In genomic region chr13:95793018-95793555, GRCh38 we compare ENCODE assay signal across 1 cellular context.
A peak's percentile ranks its signal among the peaks of the same experiment; 100 is the strongest.
TF ChIP-seq lines count a peak whose summit lies in the region.

No MANE protein-coding gene starts in this region.

TF ChIP-seq in IMR-90, 13 proteins besides CTCF, POLR2A, EP300 and RAD21:
- TF ChIP-seq CEBPB (IDR thresholded peaks at IDR 0.05; ENCODE audit: low read depth, low read length) = no peak
- TF ChIP-seq MXI1 (IDR thresholded peaks at IDR 0.05; ENCODE audit: borderline replicate concordance, low read depth, low read length) = no peak
- TF ChIP-seq MAFK (IDR thresholded peaks at IDR 0.05; ENCODE audit: low read depth, low read length) = peak; percentile 29; the same call in 1 of the 2 replicates
